28 cellular contexts compared by ENCODE assay signal in the genomic region with DNA sequence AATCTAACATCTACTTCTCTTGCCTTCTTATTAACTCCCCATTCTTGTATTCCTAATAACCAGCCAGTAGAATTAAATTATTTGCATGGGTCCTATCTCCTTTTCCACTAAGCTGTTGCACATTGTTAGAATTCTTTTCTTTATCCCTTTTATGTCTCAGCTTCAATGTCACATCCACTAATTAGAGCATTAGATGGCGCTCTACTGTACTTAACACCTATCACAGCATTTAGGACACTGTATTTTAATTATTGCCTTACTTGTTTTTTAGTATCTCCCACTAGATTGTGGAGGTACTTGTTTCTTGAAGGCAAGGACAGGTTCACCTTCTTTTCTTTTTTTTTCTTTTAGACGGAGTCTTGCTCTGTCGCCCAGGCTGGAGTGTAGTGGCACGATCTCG. TPM values are rescaled to one million over a fixed set of nuclear protein-coding genes. Genes with fewer than 3 reads are reported as not detected.
DNase-seq lines count a peak whose midpoint lies in the region; ATAC-seq, FAIRE-seq and TF ChIP-seq lines count a peak whose summit lies in the region.
"Had no signal": no experiment of that assay in that cellular context is flagged by ENCODE, and none has a peak within 500 bp of the region (broad histone marks: within the 10 kb centered on the region; RNA-seq: fewer than 3 reads in every experiment).

No MANE protein-coding gene starts in this region.

- peaks cover 14% of the 10 kb centered on the region for H3K23me2 ChIP-seq in H9 (ENCODE audit: insufficient read length, low read depth, low read length, poor library complexity, severe bottlenecking)

- H2BK12ac ChIP-seq in H9 (ENCODE audit: insufficient read length, low read depth, low read length), result no peak overlapping the region

- no peak overlapping the region for H3K18ac ChIP-seq in H9 (ENCODE audit: insufficient read length, low read depth, low read length)

- no peak overlapping the region for H3K4me3 Mint-ChIP-seq in activated CD8-positive, alpha-beta T cell treated with anti-CD3 and anti-CD28 coated beads for 36 hours
- no peak overlapping the region for H3K4me3 Mint-ChIP-seq in activated CD8-positive, alpha-beta T cell treated with anti-CD3 and anti-CD28 coated beads, Interleukin-2, amount 10 ng/mL, durations not matched to agents 7 days and 5 days
- no peak overlapping the region for H3K4me3 Mint-ChIP-seq in H9
- H3K4me3 Mint-ChIP-seq in stimulated activated memory B cell treated with anti-CD40 and anti-IgM and Interleukin-4, amounts not matched to agents 10 μg/mL and 1 μg/mL and 100 μg/mL, for 72 hours, result no peak overlapping the region
- H3K4me3 Mint-ChIP-seq: activated CD4-positive, alpha-beta memory T cell treated with anti-CD3 and anti-CD28 coated beads, Interleukin-2, amount 10 ng/mL, durations not matched to agents 7 days and 5 days; memory B cell; stimulated activated naive CD8-positive, alpha-beta T cell treated with anti-CD3 and anti-CD28 coated beads, Interleukin-15, amount 100 ng/mL, for 72 hours; T-helper 2 cell treated with Interferon-gamma antibody and Interleukin-4, amounts not matched to agents 5 μg/mL and 100 μg/mL, for 36 hours had no signal

- H3K36me3 ChIP-seq in WERI-Rb-1, result no peaks in the 10 kb centered on the region; the same call in none of the 2 replicates
- H3K36me3 ChIP-seq: pancreas, right atrium auricular region had no signal

- H2BK120ac ChIP-seq in H9 (ENCODE audit: low read depth, low read length, poor library complexity, severe bottlenecking), result no peak overlapping the region

- POLR2A ChIA-PET in activated CD8-positive, alpha-beta T cell treated with anti-CD3 and anti-CD28 coated beads for 36 hours (lab: Charles Lee), result interaction anchor here (1.2 to 2.1 kb wide), 2 partner anchors 11 to 22 kb away, joined by 4 to 9 read pairs; partner anchors contain the start of genes MITD1 and MRPL30
- POLR2A ChIA-PET in activated CD8-positive, alpha-beta T cell treated with anti-CD3 and anti-CD28 coated beads, Interleukin-2, amount 10 ng/mL, durations not matched to agents 7 days and 5 days (lab: Charles Lee), result no interaction called here

- no peak overlapping the region for H2BK5ac ChIP-seq in H9 (ENCODE audit: insufficient read length, low read length)

- intact Hi-C loops in activated CD8-positive, alpha-beta T cell treated with anti-CD3 and anti-CD28 coated beads for 36 hours (cut with micrococcal nuclease), result loop anchor here (10.0 kb wide), 1 partner anchor 176 kb away; the partner anchor contains the start of genes EIF5B and TXNDC9

- no peaks in the 10 kb centered on the region for H3K27me3 ChIP-seq in H9 (ENCODE audit: insufficient read depth, low read length)
- no peaks in the 10 kb centered on the region for H3K27me3 ChIP-seq in WERI-Rb-1 (ENCODE audit: insufficient read depth, low read depth, severe bottlenecking)
- H3K27me3 ChIP-seq: BLaER1 treated with 17β-estradiol and CSF1 and Interleukin-3, amounts not matched to agents 10 nM and 100 nM; pancreas; right atrium auricular region; tibial artery had no signal

- H3K9me3 Mint-ChIP-seq in activated CD8-positive, alpha-beta T cell treated with anti-CD3 and anti-CD28 coated beads for 36 hours, result no peaks in the 10 kb centered on the region
- no peaks in the 10 kb centered on the region for H3K9me3 Mint-ChIP-seq in activated CD8-positive, alpha-beta T cell treated with anti-CD3 and anti-CD28 coated beads, Interleukin-2, amount 10 ng/mL, durations not matched to agents 7 days and 5 days (ENCODE audit: insufficient read depth)
- no peaks in the 10 kb centered on the region for H3K9me3 Mint-ChIP-seq in H9
- H3K9me3 Mint-ChIP-seq in stimulated activated memory B cell treated with anti-CD40 and anti-IgM and Interleukin-4, amounts not matched to agents 10 μg/mL and 1 μg/mL and 100 μg/mL, for 72 hours, result no peaks in the 10 kb centered on the region
- H3K9me3 Mint-ChIP-seq: activated CD4-positive, alpha-beta memory T cell treated with anti-CD3 and anti-CD28 coated beads, Interleukin-2, amount 10 ng/mL, durations not matched to agents 7 days and 5 days; memory B cell; stimulated activated naive CD8-positive, alpha-beta T cell treated with anti-CD3 and anti-CD28 coated beads, Interleukin-15, amount 100 ng/mL, for 72 hours; T-helper 2 cell treated with Interferon-gamma antibody and Interleukin-4, amounts not matched to agents 5 μg/mL and 100 μg/mL, for 36 hours had no signal

- H3K4me1 Mint-ChIP-seq in activated CD8-positive, alpha-beta T cell treated with anti-CD3 and anti-CD28 coated beads for 36 hours (ENCODE audit: low read depth), result peaks cover 37% of the 10 kb centered on the region
- peaks cover 33% of the 10 kb centered on the region for H3K4me1 Mint-ChIP-seq in activated CD8-positive, alpha-beta T cell treated with anti-CD3 and anti-CD28 coated beads, Interleukin-2, amount 10 ng/mL, durations not matched to agents 7 days and 5 days (ENCODE audit: low read depth)
- peaks cover 14 to 20% of the 10 kb centered on the region in 2 experiments for H3K4me1 Mint-ChIP-seq in H9
- peaks cover 46% of the 10 kb centered on the region for H3K4me1 Mint-ChIP-seq in stimulated activated memory B cell treated with anti-CD40 and anti-IgM and Interleukin-4, amounts not matched to agents 10 μg/mL and 1 μg/mL and 100 μg/mL, for 72 hours

- no peak overlapping the region for H3K56ac ChIP-seq in H9 (ENCODE audit: insufficient read length, low read depth, low read length)

- H3K4me2 ChIP-seq in H9 (ENCODE audit: insufficient read depth, insufficient read length, low read length), result no peak overlapping the region
- H3K4me2 ChIP-seq: BLaER1 treated with 17β-estradiol and CSF1 and Interleukin-3, amounts not matched to agents 10 nM and 100 nM had no signal

- no CpG with 5 or more reads among the region's 5 CpGs for WGBS in H9 (ENCODE audit: extremely low coverage, insufficient read length, low lambda C conversion rate)

- no peak for ATAC-seq in activated CD8-positive, alpha-beta T cell treated with anti-CD3 and anti-CD28 coated beads for 36 hours
- no peak for ATAC-seq in activated CD8-positive, alpha-beta T cell treated with anti-CD3 and anti-CD28 coated beads, Interleukin-2, amount 10 ng/mL, durations not matched to agents 7 days and 5 days
- ATAC-seq in stimulated activated memory B cell treated with anti-CD40 and anti-IgM and Interleukin-4, amounts not matched to agents 10 μg/mL and 1 μg/mL and 100 μg/mL, for 72 hours, result no peak
- ATAC-seq: left cardiac atrium; pancreas; SK-N-SH treated with all-trans-retinoic acid at 6 μM for 48 hours; stimulated activated naive CD8-positive, alpha-beta T cell treated with anti-CD3 and anti-CD28 coated beads, Interleukin-15, amount 100 ng/mL, for 72 hours had no signal

- no peaks in the 10 kb centered on the region for H3K79me1 ChIP-seq in H9 (ENCODE audit: insufficient read depth, low read depth, low read length, poor library complexity, severe bottlenecking)

- TF ChIP-seq CTCF in activated CD8-positive, alpha-beta T cell treated with anti-CD3 and anti-CD28 coated beads for 36 hours (IDR thresholded peaks at IDR 0.05), result peak; percentile 14
- peak; percentile 45; the same call in 2 of the 3 replicates for TF ChIP-seq CTCF in H9 (conservative IDR thresholded peaks at IDR 0.05)
- TF ChIP-seq CTCF in VCaP (conservative IDR thresholded peaks at IDR 0.05), result no peak
- TF ChIP-seq CTCF in WERI-Rb-1 (IDR thresholded peaks at IDR 0.05; ENCODE audit: low read depth, low read length), result no peak

- H3K14ac ChIP-seq in H9 (ENCODE audit: insufficient read depth, low read length), result no peak overlapping the region

- H3K36me3 Mint-ChIP-seq in activated CD8-positive, alpha-beta T cell treated with anti-CD3 and anti-CD28 coated beads for 36 hours (ENCODE audit: low read depth), result peaks cover 13% of the 10 kb centered on the region
- peaks cover 33% of the 10 kb centered on the region for H3K36me3 Mint-ChIP-seq in activated CD8-positive, alpha-beta T cell treated with anti-CD3 and anti-CD28 coated beads, Interleukin-2, amount 10 ng/mL, durations not matched to agents 7 days and 5 days (ENCODE audit: low read depth)
- H3K36me3 Mint-ChIP-seq in H9 (ENCODE audit: insufficient read depth in 1 of 3, low read depth in 3 of 3), result peaks cover 10 to 24% (median 18%) of the 10 kb centered on the region in 3 experiments; a peak in 6 of 7 replicates
- H3K36me3 Mint-ChIP-seq in stimulated activated memory B cell treated with anti-CD40 and anti-IgM and Interleukin-4, amounts not matched to agents 10 μg/mL and 1 μg/mL and 100 μg/mL, for 72 hours, result peaks cover 18% of the 10 kb centered on the region

- no peak overlapping the region for H4K5ac ChIP-seq in H9 (ENCODE audit: insufficient read length, low read depth, low read length)

- H3T11ph ChIP-seq in H9 (ENCODE audit: low read length), result no peak overlapping the region

- no peaks in the 10 kb centered on the region for H3K9me3 ChIP-seq in H9 (ENCODE audit: control insufficient read depth, low read depth, low read length)
- no peaks in the 10 kb centered on the region for H3K9me3 ChIP-seq in WERI-Rb-1 (ENCODE audit: severe bottlenecking)
- H3K9me3 ChIP-seq: BLaER1 treated with 17β-estradiol and CSF1 and Interleukin-3, amounts not matched to agents 10 nM and 100 nM; pancreas; right atrium auricular region; tibial artery had no signal

- H3K4me3 ChIP-seq in WERI-Rb-1 (ENCODE audit: low read depth, low read length), result no peak overlapping the region
- H3K4me3 ChIP-seq: BLaER1 treated with 17β-estradiol and CSF1 and Interleukin-3, amounts not matched to agents 10 nM and 100 nM; pancreas; right atrium auricular region; tibial artery had no signal

- no peak overlapping the region for H3K9ac ChIP-seq in H9 (ENCODE audit: extremely low read depth, insufficient read length, low read length)
- H3K9ac ChIP-seq: BLaER1 treated with 17β-estradiol and CSF1 and Interleukin-3, amounts not matched to agents 10 nM and 100 nM had no signal

- H2AK5ac ChIP-seq in H9 (ENCODE audit: insufficient read length, low read length), result no peak overlapping the region

- H3K4me1 ChIP-seq in H9 (ENCODE audit: insufficient read depth, low read length), result 0 out of 2 replicates have a peak, but pooled peaks cover 2% of the 10 kb centered on the region

- peak overlapping the region; percentile 27 for H3K27ac Mint-ChIP-seq in activated CD8-positive, alpha-beta T cell treated with anti-CD3 and anti-CD28 coated beads for 36 hours
- no peak overlapping the region for H3K27ac Mint-ChIP-seq in activated CD8-positive, alpha-beta T cell treated with anti-CD3 and anti-CD28 coated beads, Interleukin-2, amount 10 ng/mL, durations not matched to agents 7 days and 5 days
- H3K27ac Mint-ChIP-seq in H9, result peak overlapping the region in 1 of 3 experiments; percentile 25; a peak in 2 of 7 replicates
- H3K27ac Mint-ChIP-seq in stimulated activated memory B cell treated with anti-CD40 and anti-IgM and Interleukin-4, amounts not matched to agents 10 μg/mL and 1 μg/mL and 100 μg/mL, for 72 hours, result peak overlapping the region; percentile 92
- H3K27ac Mint-ChIP-seq: activated CD4-positive, alpha-beta memory T cell treated with anti-CD3 and anti-CD28 coated beads, Interleukin-2, amount 10 ng/mL, durations not matched to agents 7 days and 5 days; stimulated activated naive CD8-positive, alpha-beta T cell treated with anti-CD3 and anti-CD28 coated beads, Interleukin-15, amount 100 ng/mL, for 72 hours; T-helper 2 cell treated with Interferon-gamma antibody and Interleukin-4, amounts not matched to agents 5 μg/mL and 100 μg/mL, for 36 hours had no signal

- no peak for DNase-seq in activated CD8-positive, alpha-beta T cell treated with anti-CD3 and anti-CD28 coated beads for 36 hours
- DNase-seq in activated CD8-positive, alpha-beta T cell treated with anti-CD3 and anti-CD28 coated beads, Interleukin-2, amount 10 ng/mL, durations not matched to agents 7 days and 5 days, result no peak
- DNase-seq in H9 (no peak), LoVo (ENCODE audit: low spot score) (no peak), WERI-Rb-1 (no peak), urothelium cell line (ENCODE audit: low spot score) (no peak)
- DNase-seq: activated CD4-positive, alpha-beta memory T cell treated with anti-CD3 and anti-CD28 coated beads, Interleukin-2, amount 10 ng/mL, durations not matched to agents 7 days and 5 days; anterior cingulate cortex; caudate nucleus; dermis blood vessel endothelial cell; GOT3; left cardiac atrium; NCI-H1417 treated with DMSO at 0.1 percent for 48 hours; NCI-H524 treated with DMSO at 0.1 percent for 48 hours; pancreas; stimulated activated CD4-positive, alpha-beta T cell treated with anti-CD3 and anti-CD28 coated beads, Interleukin-12 subunit alpha, Interleukin-12 subunit beta, amount 100 ng/mL, for 4 hours; stimulated activated CD4-positive, alpha-beta T cell treated with anti-CD3 and anti-CD28 coated beads, Interleukin-4, amount 100 ng/mL, for 4 hours; stimulated activated naive CD8-positive, alpha-beta T cell treated with anti-CD3 and anti-CD28 coated beads, Interleukin-15, amount 100 ng/mL, for 72 hours; tibial artery had no signal

- CTCF ChIA-PET in activated CD8-positive, alpha-beta T cell treated with anti-CD3 and anti-CD28 coated beads for 36 hours (lab: Charles Lee), result interaction anchor here (1.0 to 2.0 kb wide), 4 partner anchors 17 to 440 kb away, joined by 3 to 8 read pairs (median 6); partner anchors contain the start of gene C2orf15
- CTCF ChIA-PET in activated CD8-positive, alpha-beta T cell treated with anti-CD3 and anti-CD28 coated beads, Interleukin-2, amount 10 ng/mL, durations not matched to agents 7 days and 5 days (lab: Charles Lee), result interaction anchor here (0.5 to 2.6 kb wide), 6 partner anchors 9 to 38 kb away, joined by 3 to 23 read pairs (median 4); partner anchors contain the start of genes MITD1 and MRPL30

- H3K27ac ChIP-seq in H9 (ENCODE audit: insufficient read length, low read depth, low read length), result no peak overlapping the region
- H3K27ac ChIP-seq in VCaP, result peak overlapping the region; percentile 64; the same call in 1 of the 2 replicates
- H3K27ac ChIP-seq in WERI-Rb-1, result no peak overlapping the region
- H3K27ac ChIP-seq: BLaER1 treated with 17β-estradiol and CSF1 and Interleukin-3, amounts not matched to agents 10 nM and 100 nM; pancreas; right atrium auricular region; tibial artery had no signal

- H2BK20ac ChIP-seq in H9 (ENCODE audit: low read depth, low read length, poor library complexity, severe bottlenecking), result no peak overlapping the region

- H3K23ac ChIP-seq in H9 (ENCODE audit: insufficient read length, low read depth, low read length), result no peak overlapping the region

- H4K20me1 ChIP-seq in H9 (ENCODE audit: control insufficient read depth, insufficient read depth, insufficient read length), result peaks cover 2% of the 10 kb centered on the region
- H4K20me1 ChIP-seq: BLaER1 treated with 17β-estradiol and CSF1 and Interleukin-3, amounts not matched to agents 10 nM and 100 nM had no signal

- H2BK15ac ChIP-seq in H9 (ENCODE audit: low read depth, low read length), result no peak overlapping the region

- FAIRE-seq in urothelium cell line (lab: Jason Lieb, UNC), result no peak
- FAIRE-seq: endothelial cell of umbilical vein, G401.6, pancreas had no signal

- no peak overlapping the region for H4K91ac ChIP-seq in H9 (ENCODE audit: insufficient read length, low read depth, low read length)

- no peak overlapping the region for H3K4ac ChIP-seq in H9 (ENCODE audit: low read depth, low read length)

- H2AFZ ChIP-seq in H9 (ENCODE audit: low read length), result no peak overlapping the region

- no peaks in the 10 kb centered on the region; the same call in 1 of the 2 replicates for H3K79me2 ChIP-seq in H9 (ENCODE audit: insufficient read depth, low read length)

- no peak overlapping the region for H4K8ac ChIP-seq in H9 (replicated peaks; ENCODE audit: insufficient read length, low read depth, low read length)

- H3K27me3 Mint-ChIP-seq in activated CD8-positive, alpha-beta T cell treated with anti-CD3 and anti-CD28 coated beads for 36 hours, result no peaks in the 10 kb centered on the region
- no peaks in the 10 kb centered on the region for H3K27me3 Mint-ChIP-seq in activated CD8-positive, alpha-beta T cell treated with anti-CD3 and anti-CD28 coated beads, Interleukin-2, amount 10 ng/mL, durations not matched to agents 7 days and 5 days (ENCODE audit: low read depth)
- H3K27me3 Mint-ChIP-seq in H9 (ENCODE audit: low read depth), result no peaks in the 10 kb centered on the region
- H3K27me3 Mint-ChIP-seq in stimulated activated memory B cell treated with anti-CD40 and anti-IgM and Interleukin-4, amounts not matched to agents 10 μg/mL and 1 μg/mL and 100 μg/mL, for 72 hours, result no peaks in the 10 kb centered on the region
- H3K27me3 Mint-ChIP-seq: activated CD4-positive, alpha-beta memory T cell treated with anti-CD3 and anti-CD28 coated beads, Interleukin-2, amount 10 ng/mL, durations not matched to agents 7 days and 5 days; memory B cell; stimulated activated naive CD8-positive, alpha-beta T cell treated with anti-CD3 and anti-CD28 coated beads, Interleukin-15, amount 100 ng/mL, for 72 hours had no signal

RNA-seq across cellular contexts. Expression of gene LIPT1, which starts 3.8 kb away (rescaled TPM):
- total RNA-seq in activated CD8-positive, alpha-beta T cell treated with anti-CD3 and anti-CD28 coated beads for 36 hours, result 1 to 10 TPM; 3.3 to 6.0 TPM
- total RNA-seq in activated CD8-positive, alpha-beta T cell treated with anti-CD3 and anti-CD28 coated beads, Interleukin-2, amount 10 ng/mL, durations not matched to agents 7 days and 5 days, result 1 to 10 TPM; 7.5 to 7.9 TPM
- total RNA-seq in H9 (2021), result 6.4 and 8.9 TPM in 2 replicates

RNA-seq across cellular contexts. Expression of gene TSGA10, which starts 3.9 kb away (rescaled TPM):
- 1 to 10 TPM; 8.6 to 9.2 TPM for total RNA-seq in activated CD8-positive, alpha-beta T cell treated with anti-CD3 and anti-CD28 coated beads for 36 hours
- total RNA-seq in activated CD8-positive, alpha-beta T cell treated with anti-CD3 and anti-CD28 coated beads, Interleukin-2, amount 10 ng/mL, durations not matched to agents 7 days and 5 days, result 1 to 10 TPM; 6.0 to 6.9 TPM
- total RNA-seq in H9 (2021), result 6.1 and 6.3 TPM in 2 replicates

RNA-seq across cellular contexts. Expression of gene C2orf15, which starts 17.1 kb away (rescaled TPM):
- 1 to 10 TPM; 1.4 to 1.5 TPM for total RNA-seq in activated CD8-positive, alpha-beta T cell treated with anti-CD3 and anti-CD28 coated beads for 36 hours
- total RNA-seq in activated CD8-positive, alpha-beta T cell treated with anti-CD3 and anti-CD28 coated beads, Interleukin-2, amount 10 ng/mL, durations not matched to agents 7 days and 5 days, result under 1 TPM; 0.37 to 0.86 TPM
- total RNA-seq in H9 (2021), result 5.6 and 6.2 TPM in 2 replicates
- total RNA-seq: dermis blood vessel endothelial cell, endothelial cell of umbilical vein, right atrium auricular region had no signal

RNA-seq across cellular contexts. Expression of gene MITD1, which starts 22.3 kb away (rescaled TPM):
- total RNA-seq in activated CD8-positive, alpha-beta T cell treated with anti-CD3 and anti-CD28 coated beads for 36 hours, result 10 to 100 TPM; 49.8 to 55.9 TPM
- total RNA-seq in activated CD8-positive, alpha-beta T cell treated with anti-CD3 and anti-CD28 coated beads, Interleukin-2, amount 10 ng/mL, durations not matched to agents 7 days and 5 days, result 10 to 100 TPM; 51.3 to 53.3 TPM
- total RNA-seq in H9 (2021), result 35.2 and 39.4 TPM in 2 replicates

RNA-seq across cellular contexts. Expression of gene MRPL30, which starts 22.4 kb away (rescaled TPM):
- 10 to 100 TPM; 30.0 to 34.2 TPM for total RNA-seq in activated CD8-positive, alpha-beta T cell treated with anti-CD3 and anti-CD28 coated beads for 36 hours
- total RNA-seq in activated CD8-positive, alpha-beta T cell treated with anti-CD3 and anti-CD28 coated beads, Interleukin-2, amount 10 ng/mL, durations not matched to agents 7 days and 5 days, result 10 to 100 TPM; 23.3 to 24.4 TPM
- 50.8 and 51.4 TPM in 2 replicates for total RNA-seq in H9 (2021)

Comparison
In these comparisons a context has a peak if more than half of its experiments do, and no peak if none do; other contexts are left out.
1. CTCF ChIP-seq: peak in activated CD8-positive, alpha-beta T cell treated with anti-CD3 and anti-CD28 coated beads for 36 hours (single experiment) and H9 (single experiment); none in VCaP (single experiment) and WERI-Rb-1 (single experiment).